ENCODE assay signal across 28 cellular contexts in genomic region chr7:24390376-24391157, GRCh38.
"Had no signal": no experiment of that assay in that cellular context is flagged by ENCODE, and none has a peak within 500 bp of the region (broad histone marks: within the 10 kb centered on the region; RNA-seq: fewer than 3 reads in every experiment).

No MANE protein-coding gene starts in this region.

- H3K27ac ChIP-seq: ascending aorta, SJSA1 had no signal

- H3K4me3 ChIP-seq: ascending aorta, MG63, SJSA1 had no signal

- H3K4me3 Mint-ChIP-seq: activated CD4-positive, alpha-beta T cell treated with anti-CD3 and anti-CD28 coated beads, Interleukin-2, amount 10 ng/mL, durations not matched to agents 24 days and 14 days; activated CD8-positive, alpha-beta T cell treated with anti-CD3 and anti-CD28 coated beads for 36 hours; activated naive CD4-positive, alpha-beta T cell treated with anti-CD3 and anti-CD28 coated beads, Interleukin-2, amount 50 U/mL, for 24 hours; activated naive CD8-positive, alpha-beta T cell treated with anti-CD3 and anti-CD28 coated beads, Interleukin-2, amount 10 ng/mL, durations not matched to agents 7 days and 5 days; activated T-cell treated with anti-CD3 and anti-CD28 coated beads, Interleukin-2, amount 50 U/mL, for 24 hours; T-helper 1 cell treated with Interleukin-12 subunit alpha and Interleukin-12 subunit beta and Interleukin-4 antibody, amounts not matched to agents 30 μg/mL and 1 μg/mL, for 36 hours; T-helper 2 cell treated with Interferon-gamma antibody and Interleukin-4, amounts not matched to agents 5 μg/mL and 100 μg/mL, for 36 hours had no signal

- H3K36me3 ChIP-seq: ascending aorta, MG63, SJSA1 had no signal

- H3K27ac Mint-ChIP-seq: activated CD4-positive, alpha-beta T cell treated with anti-CD3 and anti-CD28 coated beads, Interleukin-2, amount 10 ng/mL, durations not matched to agents 24 days and 14 days; activated CD8-positive, alpha-beta T cell treated with anti-CD3 and anti-CD28 coated beads for 36 hours; activated naive CD4-positive, alpha-beta T cell treated with anti-CD3 and anti-CD28 coated beads, Interleukin-2, amount 50 U/mL, for 24 hours; activated naive CD8-positive, alpha-beta T cell treated with anti-CD3 and anti-CD28 coated beads, Interleukin-2, amount 10 ng/mL, durations not matched to agents 7 days and 5 days; activated T-cell treated with anti-CD3 and anti-CD28 coated beads, Interleukin-2, amount 50 U/mL, for 24 hours; activated T-helper 2 cell treated with anti-CD3 and anti-CD28 coated beads, Interferon-gamma antibody, Interleukin-2, Interleukin-4, amounts not matched to agents 10 μg/mL and 5 μg/mL and 100 μg/mL, durations not matched to agents 14 hours and 24 hours and 36 hours; T-helper 1 cell treated with Interleukin-12 subunit alpha and Interleukin-12 subunit beta and Interleukin-4 antibody, amounts not matched to agents 30 μg/mL and 1 μg/mL, for 36 hours; T-helper 2 cell treated with Interferon-gamma antibody and Interleukin-4, amounts not matched to agents 5 μg/mL and 100 μg/mL, for 36 hours had no signal

- H3K4me2 ChIP-seq: SK-N-SH had no signal

- H3K27me3 ChIP-seq: ascending aorta, MG63 had no signal

- H3K4me1 Mint-ChIP-seq: activated CD4-positive, alpha-beta T cell treated with anti-CD3 and anti-CD28 coated beads, Interleukin-2, amount 10 ng/mL, durations not matched to agents 24 days and 14 days; activated naive CD4-positive, alpha-beta T cell treated with anti-CD3 and anti-CD28 coated beads, Interleukin-2, amount 50 U/mL, for 24 hours; activated naive CD8-positive, alpha-beta T cell treated with anti-CD3 and anti-CD28 coated beads, Interleukin-2, amount 10 ng/mL, durations not matched to agents 7 days and 5 days had no signal

- ATAC-seq: activated CD8-positive, alpha-beta T cell treated with anti-CD3 and anti-CD28 coated beads for 36 hours; Panc1 had no signal

- H3K36me3 Mint-ChIP-seq: activated naive CD4-positive, alpha-beta T cell treated with anti-CD3 and anti-CD28 coated beads, Interleukin-2, amount 50 U/mL, for 24 hours; activated naive CD8-positive, alpha-beta T cell treated with anti-CD3 and anti-CD28 coated beads, Interleukin-2, amount 10 ng/mL, durations not matched to agents 7 days and 5 days had no signal

- H3K9me3 ChIP-seq: ascending aorta, MG63, SJSA1, SK-N-SH had no signal

- FAIRE-seq: TTC549 had no signal

- H3K9me3 Mint-ChIP-seq: activated CD4-positive, alpha-beta T cell treated with anti-CD3 and anti-CD28 coated beads, Interleukin-2, amount 10 ng/mL, durations not matched to agents 24 days and 14 days; activated CD8-positive, alpha-beta T cell treated with anti-CD3 and anti-CD28 coated beads for 36 hours; activated naive CD4-positive, alpha-beta T cell treated with anti-CD3 and anti-CD28 coated beads, Interleukin-2, amount 50 U/mL, for 24 hours; activated naive CD8-positive, alpha-beta T cell treated with anti-CD3 and anti-CD28 coated beads, Interleukin-2, amount 10 ng/mL, durations not matched to agents 7 days and 5 days; activated T-cell treated with anti-CD3 and anti-CD28 coated beads, Interleukin-2, amount 50 U/mL, for 24 hours; activated T-helper 2 cell treated with anti-CD3 and anti-CD28 coated beads, Interferon-gamma antibody, Interleukin-2, Interleukin-4, amounts not matched to agents 10 μg/mL and 5 μg/mL and 100 μg/mL, durations not matched to agents 14 hours and 24 hours and 36 hours; T-helper 1 cell treated with Interleukin-12 subunit alpha and Interleukin-12 subunit beta and Interleukin-4 antibody, amounts not matched to agents 30 μg/mL and 1 μg/mL, for 36 hours; T-helper 2 cell treated with Interferon-gamma antibody and Interleukin-4, amounts not matched to agents 5 μg/mL and 100 μg/mL, for 36 hours had no signal

- DNase-seq: activated CD4-positive, alpha-beta T cell treated with anti-CD3 and anti-CD28 coated beads, Interleukin-2, amount 10 ng/mL, durations not matched to agents 24 days and 14 days; activated CD4-positive, alpha-beta T cell treated with anti-CD3 and anti-CD28 coated beads, Interleukin-2, amount 50 U/mL, for 4 hours; activated CD8-positive, alpha-beta T cell treated with anti-CD3 and anti-CD28 coated beads for 36 hours; activated gamma-delta T cell; activated naive CD4-positive, alpha-beta T cell treated with Interleukin-2 at 50 U/mL for 16 hours; activated naive CD8-positive, alpha-beta T cell treated with anti-CD3 and anti-CD28 coated beads, Interleukin-2, amount 10 ng/mL, durations not matched to agents 7 days and 5 days; activated T-cell treated with anti-CD3 and anti-CD28 coated beads, Interleukin-2, amount 50 U/mL, for 24 hours; amygdala; Kasumi-1; MG63; NCI-H1048; NCI-H1105 treated with DMSO at 0.1 percent for 48 hours; NCI-H1436; NCI-H1694; NCI-H1930; NCI-H2081 treated with DMSO at 0.1 percent for 48 hours; NCI-H345; NCI-H524 treated with DMSO at 0.1 percent for 48 hours; SHP77 treated with DMSO at 0.1 percent for 48 hours; SK-N-SH had no signal

- H3K9ac ChIP-seq: SK-N-SH had no signal

- H3K4me1 ChIP-seq: ascending aorta, SJSA1 had no signal
